8 cellular contexts compared by ENCODE assay signal in the genomic region with DNA sequence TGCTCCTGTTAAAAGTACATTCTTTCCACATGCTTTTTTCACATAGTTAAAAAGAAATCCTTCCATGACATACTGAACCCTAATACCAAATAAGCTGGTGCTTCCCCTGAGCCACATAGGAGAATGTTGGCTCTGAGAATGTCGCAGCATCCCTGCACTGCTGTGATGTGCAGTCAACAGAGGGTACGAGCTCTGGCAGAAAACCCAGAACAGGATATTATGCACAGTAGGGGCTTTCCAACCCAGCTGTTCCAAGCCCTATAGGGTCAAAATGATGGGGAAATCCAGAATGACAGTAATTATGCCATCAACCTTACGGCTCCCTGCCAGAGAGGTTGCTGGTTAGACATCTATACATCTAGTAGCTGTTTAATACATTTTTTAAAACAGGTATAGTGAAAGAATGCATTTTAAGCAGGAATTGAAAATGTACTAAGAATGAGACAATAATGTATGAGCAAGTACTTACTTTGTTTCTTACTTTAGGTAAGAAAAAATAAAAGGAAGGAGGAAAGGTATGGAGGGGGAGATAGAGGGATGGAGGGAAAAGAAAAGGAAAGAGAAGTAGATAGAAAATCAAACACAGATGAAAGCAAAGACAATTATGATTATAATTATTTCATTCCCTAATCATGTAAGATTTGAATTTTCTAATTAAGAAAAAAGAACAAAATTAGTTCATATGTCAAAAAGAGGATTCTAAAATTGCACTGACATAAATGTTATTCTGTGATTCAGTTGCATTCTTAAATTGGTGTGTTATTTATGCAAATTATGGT.
DNase-seq lines count a peak whose midpoint lies in the region; ATAC-seq, FAIRE-seq and TF ChIP-seq lines count a peak whose summit lies in the region.

No MANE protein-coding gene starts in this region.

- H3K9me3 ChIP-seq in mucosa of descending colon = no peaks in the 10 kb centered on the region

- intact Hi-C loops in mucosa of descending colon (cut with DNase I, micrococcal nuclease) = no loop called here

- H3K4me3 ChIP-seq in mucosa of descending colon = no peak overlapping the region

- ATAC-seq in HG02759 (IDR thresholded peaks at IDR 0.05; ENCODE audit: unreplicated experiment) (peak; percentile 71), mucosa of descending colon (peak; percentile 32)

- peak; percentile 85 for FAIRE-seq in GM18507 (lab: Jason Lieb, UNC)

- no peak for DNase-seq in GM18507 (ENCODE audit: extremely low spot score, insufficient read length, low read depth)
- DNase-seq in T-helper 22 cell (ENCODE audit: low read depth) = peak; percentile 36
- DNase-seq in mucosa of descending colon = no peak
- no peak for DNase-seq in HCEC 1CT
- DNase-seq in midbrain (lab: John Stamatoyannopoulos, UW) = no peak
- DNase-seq in HPDE6-E6E7 (ENCODE audit: extremely low spot score) = no peak
- no peak for DNase-seq in NCI-H345 treated with DMSO at 0.1 percent for 48 hours (lab: John Stamatoyannopoulos, UW; ENCODE audit: unreplicated experiment)

- TF ChIP-seq CTCF in mucosa of descending colon (IDR thresholded peaks at IDR 0.05) = no peak

- no peaks in the 10 kb centered on the region for H3K4me1 ChIP-seq in mucosa of descending colon (ENCODE audit: low read depth)

- no peaks in the 10 kb centered on the region for H3K36me3 ChIP-seq in mucosa of descending colon (ENCODE audit: low read depth)
